ENCODE assay signal across 7 cellular contexts in the genomic region with DNA sequence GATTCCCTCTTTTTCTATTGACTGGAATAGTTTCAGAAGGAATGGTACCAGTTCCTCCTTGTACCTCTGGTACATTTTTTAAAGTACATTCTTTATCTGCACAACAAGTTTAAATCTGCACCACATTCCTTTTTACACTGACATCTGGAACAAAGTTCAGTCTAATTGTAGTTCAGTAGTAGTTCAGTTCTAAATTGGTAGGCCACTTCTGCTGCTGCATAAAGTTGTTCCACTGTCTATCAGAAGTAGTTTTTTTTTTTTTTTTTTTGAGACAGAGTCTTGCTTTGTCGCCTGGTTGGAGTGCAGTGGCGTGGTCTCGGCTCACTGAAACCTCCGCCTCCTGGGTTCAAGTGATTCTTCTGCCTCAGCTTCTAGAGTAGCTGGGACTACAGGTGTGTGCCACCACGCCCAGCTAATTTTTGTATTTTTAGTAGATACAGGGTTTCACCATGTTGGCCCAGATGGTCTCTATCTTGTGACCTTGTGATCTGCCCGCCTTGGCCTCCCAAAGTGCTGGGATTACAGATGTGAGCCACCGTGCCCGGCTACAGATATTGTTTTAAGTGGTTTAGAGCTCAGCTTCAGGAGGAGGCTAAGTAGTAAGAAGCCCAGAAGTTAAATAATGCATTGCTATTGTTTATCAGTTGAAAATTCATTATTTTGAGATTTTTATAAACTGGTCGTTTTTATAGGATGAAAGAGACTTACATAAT.
DNase-seq lines count a peak whose midpoint lies in the region; ATAC-seq and TF ChIP-seq lines count a peak whose summit lies in the region.
"Not testable (repeated sequence)": the region's sequence is repeated elsewhere in the genome, so short reads cannot be mapped to it uniquely, and the experiment has no call there.

No MANE protein-coding gene starts in this region.

- H3K4me3 Mint-ChIP-seq in T-helper 1 cell treated with Interleukin-12 subunit alpha and Interleukin-12 subunit beta and Interleukin-4 antibody, amounts not matched to agents 30 μg/mL and 1 μg/mL, for 36 hours: peak overlapping the region; percentile 11
- peak overlapping the region; percentile 68 for H3K4me3 Mint-ChIP-seq in activated naive CD4-positive, alpha-beta T cell treated with anti-CD3 and anti-CD28 coated beads for 36 hours
- peak overlapping the region; percentile 83 for H3K4me3 Mint-ChIP-seq in activated naive CD8-positive, alpha-beta T cell treated with anti-CD3 and anti-CD28 coated beads, Interleukin-2, amount 10 ng/mL, durations not matched to agents 7 days and 5 days
- H3K4me3 Mint-ChIP-seq in naive thymus-derived CD4-positive, alpha-beta T cell: peak overlapping the region; percentile 2 to 70 (median 49)

- H3K27me3 Mint-ChIP-seq in T-helper 1 cell treated with Interleukin-12 subunit alpha and Interleukin-12 subunit beta and Interleukin-4 antibody, amounts not matched to agents 30 μg/mL and 1 μg/mL, for 36 hours (ENCODE audit: low read depth); activated naive CD4-positive, alpha-beta T cell treated with anti-CD3 and anti-CD28 coated beads for 36 hours (ENCODE audit: low read depth); activated naive CD8-positive, alpha-beta T cell treated with anti-CD3 and anti-CD28 coated beads, Interleukin-2, amount 10 ng/mL, durations not matched to agents 7 days and 5 days; naive thymus-derived CD4-positive, alpha-beta T cell: not testable (repeated sequence)

- not testable (repeated sequence) for TF ChIP-seq CTCF in heart left ventricle (IDR thresholded peaks at IDR 0.05)

- not testable (repeated sequence) for H3K27ac Mint-ChIP-seq in T-helper 1 cell treated with Interleukin-12 subunit alpha and Interleukin-12 subunit beta and Interleukin-4 antibody, amounts not matched to agents 30 μg/mL and 1 μg/mL, for 36 hours
- H3K27ac Mint-ChIP-seq in activated naive CD4-positive, alpha-beta T cell treated with anti-CD3 and anti-CD28 coated beads for 36 hours: peak overlapping the region; percentile 80
- peak overlapping the region; percentile 93 for H3K27ac Mint-ChIP-seq in activated naive CD8-positive, alpha-beta T cell treated with anti-CD3 and anti-CD28 coated beads, Interleukin-2, amount 10 ng/mL, durations not matched to agents 7 days and 5 days
- peak overlapping the region in 8 of 9 donors; percentile 58 to 91 (median 84) for H3K27ac Mint-ChIP-seq in naive thymus-derived CD4-positive, alpha-beta T cell

- peaks cover 11% of the 10 kb centered on the region for H3K4me1 Mint-ChIP-seq in T-helper 1 cell treated with Interleukin-12 subunit alpha and Interleukin-12 subunit beta and Interleukin-4 antibody, amounts not matched to agents 30 μg/mL and 1 μg/mL, for 36 hours (ENCODE audit: low read depth)
- peaks cover 38% of the 10 kb centered on the region for H3K4me1 Mint-ChIP-seq in activated naive CD4-positive, alpha-beta T cell treated with anti-CD3 and anti-CD28 coated beads for 36 hours (ENCODE audit: low read depth)
- peaks cover 20% of the 10 kb centered on the region for H3K4me1 Mint-ChIP-seq in activated naive CD8-positive, alpha-beta T cell treated with anti-CD3 and anti-CD28 coated beads, Interleukin-2, amount 10 ng/mL, durations not matched to agents 7 days and 5 days
- H3K4me1 Mint-ChIP-seq in naive thymus-derived CD4-positive, alpha-beta T cell: peaks cover 0 to 41% (median 21%) of the 10 kb centered on the region in 7 donors

- intact Hi-C loops in activated naive CD4-positive, alpha-beta T cell treated with anti-CD3 and anti-CD28 coated beads for 36 hours (cut with micrococcal nuclease): loop anchor here (10.0 kb wide), 1 partner anchor 385 kb away; no protein-coding TSS in a partner anchor
- intact Hi-C loops in heart left ventricle (cut with DNase I): loop anchor here in 1 of 10 donors (10.0 kb wide), 1 partner anchor 55 kb away; no protein-coding TSS in a partner anchor
- intact Hi-C loops in naive thymus-derived CD4-positive, alpha-beta T cell (cut with micrococcal nuclease): loop anchor here (1.0 to 5.0 kb wide), 3 partner anchors 7 to 47 kb away; no protein-coding TSS in a partner anchor

- not testable (repeated sequence) for H3K9me3 ChIP-seq in heart left ventricle; naive thymus-derived CD4-positive, alpha-beta T cell (ENCODE audit: control insufficient read depth in 2 of 3, low read length in 3 of 3)

- TF ChIP-seq POLR2A in heart left ventricle (IDR thresholded peaks at IDR 0.05): not testable (repeated sequence)

- peak; percentile 59 for ATAC-seq in activated naive CD8-positive, alpha-beta T cell treated with anti-CD3 and anti-CD28 coated beads, Interleukin-2, amount 10 ng/mL, durations not matched to agents 7 days and 5 days (ENCODE audit: low read depth)
- peak; percentile 61 to 86 (median 70) for ATAC-seq in heart left ventricle
- ATAC-seq in naive thymus-derived CD4-positive, alpha-beta T cell: not testable (repeated sequence)

- H3K36me3 Mint-ChIP-seq in T-helper 1 cell treated with Interleukin-12 subunit alpha and Interleukin-12 subunit beta and Interleukin-4 antibody, amounts not matched to agents 30 μg/mL and 1 μg/mL, for 36 hours (ENCODE audit: low read depth): peaks cover 18% of the 10 kb centered on the region
- not testable (repeated sequence) for H3K36me3 Mint-ChIP-seq in activated naive CD4-positive, alpha-beta T cell treated with anti-CD3 and anti-CD28 coated beads for 36 hours (ENCODE audit: low read depth)
- H3K36me3 Mint-ChIP-seq in activated naive CD8-positive, alpha-beta T cell treated with anti-CD3 and anti-CD28 coated beads, Interleukin-2, amount 10 ng/mL, durations not matched to agents 7 days and 5 days: peaks cover 18% of the 10 kb centered on the region
- H3K36me3 Mint-ChIP-seq in naive thymus-derived CD4-positive, alpha-beta T cell: peaks cover 4 to 25% (median 6%) of the 10 kb centered on the region in 5 donors

- 63 to 66% (median 65%) methylated on average over 9 of the region's 9 CpGs for WGBS in heart left ventricle, 4 donors

- peak overlapping the region in 9 of 12 donors; percentile 20 to 61 (median 48) for H3K27ac ChIP-seq in heart left ventricle
- H3K27ac ChIP-seq in naive thymus-derived CD4-positive, alpha-beta T cell (ENCODE audit: low read depth, low read length): not testable (repeated sequence)

- H3K4me1 ChIP-seq in heart left ventricle: not testable (repeated sequence)
- peaks cover 16 to 28% of the 10 kb centered on the region in 2 donors for H3K4me1 ChIP-seq in naive thymus-derived CD4-positive, alpha-beta T cell (ENCODE audit: control insufficient read depth in 2 of 2, insufficient read depth in 2 of 2, low read length in 2 of 2)

- POLR2A ChIA-PET in activated naive CD8-positive, alpha-beta T cell treated with anti-CD3 and anti-CD28 coated beads, Interleukin-2, amount 10 ng/mL, durations not matched to agents 7 days and 5 days (lab: Charles Lee): interaction anchor here (0.5 to 1.5 kb wide), 5 partner anchors 45 to 235 kb away, joined by 3 to 8 read pairs (median 4); a partner anchor contains a TSS
- POLR2A ChIA-PET in naive thymus-derived CD4-positive, alpha-beta T cell (lab: Charles Lee): interaction anchor here (0.8 kb wide), 1 partner anchor 45 kb away, joined by 4 read pairs; no protein-coding TSS in a partner anchor

- CTCF ChIA-PET in activated naive CD4-positive, alpha-beta T cell treated with anti-CD3 and anti-CD28 coated beads for 36 hours (lab: Charles Lee): interaction anchor here (0.6 to 1.1 kb wide), 2 partner anchors 12 to 84 kb away, joined by 3 read pairs; no protein-coding TSS in a partner anchor
- CTCF ChIA-PET in naive thymus-derived CD4-positive, alpha-beta T cell (lab: Charles Lee): interaction anchor here (0.7 kb wide), 1 partner anchor 623 kb away, joined by 3 read pairs; no protein-coding TSS in a partner anchor

- not testable (repeated sequence) for H3K27me3 ChIP-seq in heart left ventricle; naive thymus-derived CD4-positive, alpha-beta T cell (ENCODE audit: control insufficient read depth in 2 of 2, insufficient read depth in 2 of 2, low read length in 2 of 2)

- not testable (repeated sequence) for H3K4me3 ChIP-seq in Jurkat, Clone E6-1 (ENCODE audit: low read length); naive thymus-derived CD4-positive, alpha-beta T cell (ENCODE audit: low read length)
- H3K4me3 ChIP-seq in heart left ventricle: peak overlapping the region in 3 of 12 donors; percentile 6 to 24 (median 10)

- peak; percentile 41 for DNase-seq in Jurkat, Clone E6-1 (ENCODE audit: low read depth, low spot score)
- peak; percentile 60 for DNase-seq in activated CD8-positive, alpha-beta memory T cell treated with anti-CD3 and anti-CD28 coated beads for 24 hours
- DNase-seq in activated naive CD4-positive, alpha-beta T cell treated with anti-CD3 and anti-CD28 coated beads for 36 hours; activated naive CD8-positive, alpha-beta T cell treated with anti-CD3 and anti-CD28 coated beads, Interleukin-2, amount 10 ng/mL, durations not matched to agents 7 days and 5 days; heart left ventricle; naive thymus-derived CD4-positive, alpha-beta T cell: not testable (repeated sequence)

- not testable (repeated sequence) for H3K9me3 Mint-ChIP-seq in T-helper 1 cell treated with Interleukin-12 subunit alpha and Interleukin-12 subunit beta and Interleukin-4 antibody, amounts not matched to agents 30 μg/mL and 1 μg/mL, for 36 hours; activated naive CD4-positive, alpha-beta T cell treated with anti-CD3 and anti-CD28 coated beads for 36 hours; activated naive CD8-positive, alpha-beta T cell treated with anti-CD3 and anti-CD28 coated beads, Interleukin-2, amount 10 ng/mL, durations not matched to agents 7 days and 5 days; naive thymus-derived CD4-positive, alpha-beta T cell

- H3K36me3 ChIP-seq in heart left ventricle; naive thymus-derived CD4-positive, alpha-beta T cell (ENCODE audit: control insufficient read depth in 2 of 3, insufficient read depth in 3 of 3, low read length in 3 of 3): not testable (repeated sequence)

Comparison
In these comparisons a context has a peak if more than half of its experiments do, and no peak if none do; other contexts are left out.
1. H3K4me3 Mint-ChIP-seq: peak in every context shown above with its lines; median percentile 83 in activated naive CD8-positive, alpha-beta T cell treated with anti-CD3 and anti-CD28 coated beads, Interleukin-2, amount 10 ng/mL, durations not matched to agents 7 days and 5 days; 68 in activated naive CD4-positive, alpha-beta T cell treated with anti-CD3 and anti-CD28 coated beads for 36 hours; 49 in naive thymus-derived CD4-positive, alpha-beta T cell; 11 in T-helper 1 cell treated with Interleukin-12 subunit alpha and Interleukin-12 subunit beta and Interleukin-4 antibody, amounts not matched to agents 30 μg/mL and 1 μg/mL, for 36 hours.